Comparison of ENCODE assay signal across 1 cellular context in genomic region chr22:41285820-41286638, GRCh38.
A peak's percentile ranks its signal among the peaks of the same experiment; 100 is the strongest.
TF ChIP-seq lines count a peak whose summit lies in the region.

TSS of gene RANGAP1 (minus strand) at chr22:41286187. CDS start at chr22:41281044, 5,143 bp downstream.

TF ChIP-seq in HepG2, 621 proteins besides CTCF, POLR2A, EP300 and RAD21 (continued from another document and continues in another):
- TF ChIP-seq ZNF407 (CRISPR knock-in tag; IDR thresholded peaks at IDR 0.05; ENCODE audit: not compliant biosample characterization): peak; percentile 50
- TF ChIP-seq FOXJ3 (CRISPR knock-in tag; IDR thresholded peaks at IDR 0.05; ENCODE audit: borderline replicate concordance): no peak
- peak; percentile 29; the same call in 1 of the 2 replicates for TF ChIP-seq FOXK2 (IDR thresholded peaks at IDR 0.05)
- TF ChIP-seq EZH2 (conservative IDR thresholded peaks at IDR 0.05; ENCODE audit: low read depth, low read length): no peak
- TF ChIP-seq MXI1 (IDR thresholded peaks at IDR 0.05; ENCODE audit: borderline replicate concordance, low read depth, low read length): peak; percentile 86; the same call in 2 of the 3 replicates
- no peak for TF ChIP-seq NFE2 (CRISPR knock-in tag; IDR thresholded peaks at IDR 0.05)
- no peak for TF ChIP-seq GFI1 (CRISPR knock-in tag; IDR thresholded peaks at IDR 0.05; ENCODE audit: borderline replicate concordance)
- peak; percentile 32; the same call in 1 of the 2 replicates for TF ChIP-seq ZNF709 (CRISPR knock-in tag; IDR thresholded peaks at IDR 0.05)
- TF ChIP-seq ZNF878 (CRISPR knock-in tag; IDR thresholded peaks at IDR 0.05): no peak
- TF ChIP-seq ELF4 (CRISPR knock-in tag; IDR thresholded peaks at IDR 0.05; ENCODE audit: borderline replicate concordance): peak; percentile 85; the same call in 1 of the 2 replicates
- TF ChIP-seq SP5 (CRISPR knock-in tag; IDR thresholded peaks at IDR 0.05; ENCODE audit: borderline replicate concordance, low read depth): no peak
- peak; percentile 66; the same call in 1 of the 2 replicates for TF ChIP-seq TFDP1 (CRISPR knock-in tag; IDR thresholded peaks at IDR 0.05; ENCODE audit: borderline replicate concordance)
- TF ChIP-seq ZC3H13 (CRISPR knock-in tag; IDR thresholded peaks at IDR 0.05): no peak; the same call in 1 of the 2 replicates
- TF ChIP-seq ZMYM2 (CRISPR knock-in tag; IDR thresholded peaks at IDR 0.05): no peak
- TF ChIP-seq ZNF646 (CRISPR knock-in tag; IDR thresholded peaks at IDR 0.05): no peak
- TF ChIP-seq PHF5A (CRISPR knock-in tag; IDR thresholded peaks at IDR 0.05; ENCODE audit: low read depth, unreplicated experiment): no peak
- no peak for TF ChIP-seq NFRKB (IDR thresholded peaks at IDR 0.05)
- TF ChIP-seq TRAFD1 (CRISPR knock-in tag; IDR thresholded peaks at IDR 0.05; ENCODE audit: borderline replicate concordance): peak; percentile 52; the same call in 1 of the 2 replicates
- peak; percentile 89 for TF ChIP-seq DR1 (CRISPR knock-in tag; IDR thresholded peaks at IDR 0.05)
- no peak for TF ChIP-seq ZNF280D (CRISPR knock-in tag; IDR thresholded peaks at IDR 0.05)
- TF ChIP-seq SNAI1 (CRISPR knock-in tag; IDR thresholded peaks at IDR 0.05; ENCODE audit: borderline replicate concordance): no peak
- no peak for TF ChIP-seq SIX1 (CRISPR knock-in tag; IDR thresholded peaks at IDR 0.05; ENCODE audit: borderline replicate concordance)
- no peak for TF ChIP-seq TBX3 (IDR thresholded peaks at IDR 0.05; ENCODE audit: borderline replicate concordance)
- no peak for TF ChIP-seq IRF1 (CRISPR knock-in tag; IDR thresholded peaks at IDR 0.05; ENCODE audit: low read depth)
- peak; percentile 75; the same call in 1 of the 2 replicates for TF ChIP-seq NCOA1 (CRISPR knock-in tag; IDR thresholded peaks at IDR 0.05)
- TF ChIP-seq ZNF83 (CRISPR knock-in tag; IDR thresholded peaks at IDR 0.05; ENCODE audit: borderline replicate concordance): peak; percentile 55; the same call in 1 of the 2 replicates
- peak; percentile 80 for TF ChIP-seq SAP130 (CRISPR knock-in tag; IDR thresholded peaks at IDR 0.05; ENCODE audit: low read depth)
- TF ChIP-seq ZNF782 (CRISPR knock-in tag; IDR thresholded peaks at IDR 0.05; ENCODE audit: borderline replicate concordance): peak; percentile 27; the same call in 1 of the 2 replicates
- 0 out of 2 replicates have a peak, but pooled peaks have one; percentile 13 for TF ChIP-seq SMAD3 (CRISPR knock-in tag; IDR thresholded peaks at IDR 0.05)
- peak; percentile 55; the same call in 1 of the 2 replicates for TF ChIP-seq ZNF605 (CRISPR knock-in tag; IDR thresholded peaks at IDR 0.05)
- no peak for TF ChIP-seq ZNF512B (CRISPR knock-in tag; IDR thresholded peaks at IDR 0.05; ENCODE audit: borderline replicate concordance)
